8 cellular contexts compared by ENCODE assay signal in the genomic region with DNA sequence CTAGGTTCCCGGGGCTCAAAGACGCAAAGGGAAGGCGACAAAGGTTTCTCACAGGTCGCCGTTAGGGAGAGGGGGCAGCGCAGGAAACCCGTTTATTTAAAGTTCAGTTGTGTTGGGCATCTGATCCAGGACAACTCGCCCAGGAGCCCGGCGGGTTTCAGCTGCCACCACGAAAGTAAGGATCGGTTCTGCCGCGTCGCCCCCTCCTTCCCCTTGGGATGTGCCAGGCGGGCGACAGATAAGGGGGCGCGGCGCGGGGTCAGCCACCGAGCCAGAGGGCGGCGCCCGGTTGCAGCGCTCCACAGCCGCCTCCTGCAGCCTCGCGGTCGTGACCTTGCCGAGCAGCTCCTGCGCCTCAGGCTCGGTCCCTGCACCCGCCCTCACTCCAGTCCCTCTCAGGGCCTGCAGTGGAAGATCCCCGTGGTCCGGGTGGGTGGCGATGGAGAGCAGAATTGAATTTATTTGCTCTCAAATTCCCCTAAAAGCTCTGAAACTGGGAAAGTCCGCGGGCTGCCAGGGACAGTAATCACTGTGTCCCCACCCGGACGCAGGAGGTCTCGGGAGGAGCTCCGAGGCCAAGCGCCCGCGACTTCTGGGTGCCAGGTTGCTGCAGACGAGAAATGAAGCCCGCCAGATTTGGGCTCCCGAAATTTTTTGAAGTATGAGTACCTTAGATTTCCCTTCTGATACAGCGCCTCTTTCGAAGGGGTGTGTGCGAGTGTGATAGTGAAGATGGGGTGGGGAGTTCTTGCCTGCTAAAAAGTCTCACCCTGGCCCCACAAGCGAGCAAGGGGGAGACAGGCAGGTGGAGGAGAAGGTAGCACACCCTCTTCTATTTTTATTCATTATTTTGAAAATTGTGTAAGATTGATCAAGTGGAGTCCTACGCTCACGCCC. TPM values are rescaled to one million over a fixed set of nuclear protein-coding genes. Genes with fewer than 3 reads are reported as not detected.
DNase-seq lines count a peak whose midpoint lies in the region; ATAC-seq and TF ChIP-seq lines count a peak whose summit lies in the region.

No MANE protein-coding gene starts in this region.

- H3F3A ChIP-seq in MM.1S (ENCODE audit: insufficient read depth, low read length) = peaks cover 18% of the 10 kb centered on the region

- H3K4me2 ChIP-seq in MM.1S (ENCODE audit: low read depth, low read length) = peak overlapping the region; percentile 92

- H3K27me3 ChIP-seq in ACC112 (ENCODE audit: insufficient read depth, low read length) (no peaks in the 10 kb centered on the region), MM.1S (replicated peaks; ENCODE audit: insufficient read depth, low read length) (peaks cover 37% of the 10 kb centered on the region), lower lobe of right lung (ENCODE audit: low read depth) (no peaks in the 10 kb centered on the region), thymus (ENCODE audit: control insufficient read depth, insufficient read depth) (peaks cover 59% of the 10 kb centered on the region)

- peaks cover 6% of the 10 kb centered on the region for H3K4me1 ChIP-seq in ACC112 (ENCODE audit: control insufficient read depth, insufficient read depth, low read length, unreplicated experiment)
- H3K4me1 ChIP-seq in MM.1S (ENCODE audit: low read length) = peaks cover 28% of the 10 kb centered on the region
- H3K4me1 ChIP-seq in lower lobe of right lung = peaks cover 61% of the 10 kb centered on the region
- H3K4me1 ChIP-seq in thymus (ENCODE audit: control insufficient read depth, insufficient read depth, low read length) = peaks cover 15% of the 10 kb centered on the region

- H3K9ac ChIP-seq in MM.1S (ENCODE audit: low read length) = peak overlapping the region; percentile 20; the same call in 1 of the 2 replicates

- H2AFZ ChIP-seq in ACC112 (ENCODE audit: low read length, unreplicated experiment) (peak overlapping the region; percentile 84), MM.1S (ENCODE audit: low read length) (peak overlapping the region; percentile 75)

- H3K9me3 ChIP-seq in MM.1S (replicated peaks; ENCODE audit: insufficient read depth, low read length) (no peaks in the 10 kb centered on the region), lower lobe of right lung (no peaks in the 10 kb centered on the region), thymus (ENCODE audit: control insufficient read depth) (no peaks in the 10 kb centered on the region)

- H3K9me2 ChIP-seq in MM.1S (replicated peaks; ENCODE audit: insufficient read depth, low read length) = no peaks in the 10 kb centered on the region

- H3K79me2 ChIP-seq in ACC112 (ENCODE audit: control insufficient read depth, insufficient read depth, low read length, unreplicated experiment) (no peaks in the 10 kb centered on the region), MM.1S (ENCODE audit: low read length) (no peaks in the 10 kb centered on the region)

- ATAC-seq in lower lobe of right lung (peak; percentile 9 to 14), GM21423 (IDR thresholded peaks at IDR 0.05; ENCODE audit: unreplicated experiment) (no peak), GM21786 (IDR thresholded peaks at IDR 0.05; ENCODE audit: unreplicated experiment) (no peak), HG03571 (IDR thresholded peaks at IDR 0.05; ENCODE audit: unreplicated experiment) (no peak)

- DNase-seq in MM.1S (no peak), lower lobe of right lung (peak; percentile 68)

- H3K4me3 ChIP-seq in ACC112 (ENCODE audit: low read depth, low read length) (peak overlapping the region; percentile 73), MM.1S (ENCODE audit: low read length) (peak overlapping the region; percentile 61), lower lobe of right lung (peak overlapping the region; percentile 60), thymus (ENCODE audit: low read length) (peak overlapping the region; percentile 55)

- WGBS in thymus = 7% methylated on average over 55 of the region's 55 CpGs

- H3K36me3 ChIP-seq in ACC112 (ENCODE audit: insufficient read depth, low read length) = no peaks in the 10 kb centered on the region
- H3K36me3 ChIP-seq in MM.1S (replicated peaks; ENCODE audit: insufficient read depth, low read length) = no peaks in the 10 kb centered on the region
- H3K36me3 ChIP-seq in lower lobe of right lung = no peaks in the 10 kb centered on the region
- H3K36me3 ChIP-seq in thymus (ENCODE audit: control insufficient read depth, insufficient read depth) = no peaks in the 10 kb centered on the region

- H3K27ac ChIP-seq in ACC112 (ENCODE audit: low read depth, low read length) = no peak overlapping the region
- no peak overlapping the region for H3K27ac ChIP-seq in MM.1S (ENCODE audit: low read length)
- H3K27ac ChIP-seq in cingulate gyrus (ENCODE audit: low read depth, low read length) = peak overlapping the region; percentile 79
- H3K27ac ChIP-seq in lower lobe of right lung = peak overlapping the region; percentile 60
- H3K27ac ChIP-seq in thymus (ENCODE audit: low read depth) = peak overlapping the region; percentile 25

- H4K20me1 ChIP-seq in MM.1S (ENCODE audit: insufficient read depth, low read length) = no peaks in the 10 kb centered on the region

- TF ChIP-seq CTCF in MM.1S (IDR thresholded peaks at IDR 0.05; ENCODE audit: low read length) = no peak
- no peak for TF ChIP-seq CTCF in lower lobe of right lung (IDR thresholded peaks at IDR 0.05)

- intact Hi-C loops in lower lobe of right lung (cut with DNase I) = no loop called here

RNA-seq across cellular contexts. Expression of a gene that starts 28.4 kb away (rescaled TPM):
- total RNA-seq in lower lobe of right lung = 70.0 TPM
- polyA plus RNA-seq in thymus = 10.3 TPM

Comparison
In these comparisons a context has a peak if more than half of its experiments do, and no peak if none do; other contexts are left out.
1. H3K27ac ChIP-seq: peak in cingulate gyrus (single experiment), lower lobe of right lung (single experiment) and thymus (single experiment); none in ACC112 (single experiment) and MM.1S (single experiment).
2. ATAC-seq: peak in lower lobe of right lung (2 of 2); none in GM21423 (single experiment), GM21786 (single experiment) and HG03571 (single experiment).
3. Peak in every context shown above with its lines, with median percentiles within 50 percentile points of each other: H3K4me3 ChIP-seq.